Comparison of ENCODE assay signal across 24 cellular contexts in the genomic region with DNA sequence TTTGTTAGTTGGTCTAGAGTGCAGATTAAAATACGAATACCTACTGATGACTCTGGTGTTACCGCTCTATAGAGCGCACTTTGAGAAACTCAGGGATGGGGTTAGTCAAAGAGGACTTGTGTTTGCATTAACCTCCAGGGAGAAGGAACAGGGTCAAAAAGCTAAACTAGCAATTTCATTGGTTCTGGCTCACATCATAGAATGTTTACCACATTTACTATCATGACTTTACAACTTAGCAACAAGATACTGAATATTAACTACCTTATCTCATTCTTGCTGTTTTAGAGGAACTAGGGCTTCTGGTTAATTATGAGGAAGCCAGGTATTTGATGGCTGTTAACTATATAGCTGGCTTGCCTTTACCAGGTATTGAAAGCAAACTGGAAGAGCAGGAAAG.
"Had no signal": no experiment of that assay in that cellular context is flagged by ENCODE, and none has a peak within 500 bp of the region (broad histone marks: within the 10 kb centered on the region; RNA-seq: fewer than 3 reads in every experiment).

No MANE protein-coding gene starts in this region.

- H3K9me3 ChIP-seq: esophagus squamous epithelium, heart right ventricle, lower lobe of right lung, sigmoid colon, spleen, testis, tibial artery, upper lobe of left lung had no signal

- H2AFZ ChIP-seq: parathyroid adenoma had no signal

- DNase-seq: dermis blood vessel endothelial cell; effector memory CD4-positive, alpha-beta T cell; esophagus squamous epithelium; foreskin melanocyte; glutamatergic neuron; heart right ventricle; hypothalamus; immature natural killer cell; islet precursor cell; kidney glomerular epithelial cell; left ventricle myocardium superior; lower lobe of right lung; naive B cell; right cardiac atrium; sigmoid colon; spleen; stimulated activated CD4-positive, alpha-beta T cell treated with anti-CD3 and anti-CD28 coated beads, Interleukin-4, amount 100 ng/mL, for 4 hours; stimulated activated naive CD8-positive, alpha-beta T cell treated with anti-CD3 and anti-CD28 coated beads, Interleukin-15, Interleukin-2, amounts not matched to agents 100 U/mL and 50 U/mL, for 24 hours; substantia nigra; testis; tibial artery; upper lobe of left lung had no signal

- H3K27me3 ChIP-seq: esophagus squamous epithelium, heart right ventricle, sigmoid colon, spleen, testis, tibial artery, upper lobe of left lung had no signal

- H3K4me3 ChIP-seq: coronary artery, esophagus squamous epithelium, heart right ventricle, lower lobe of right lung, sigmoid colon, spleen, testis, tibial artery, upper lobe of left lung had no signal

- H3K79me2 ChIP-seq: parathyroid adenoma had no signal

- H3K27ac ChIP-seq: coronary artery, esophagus squamous epithelium, heart right ventricle, lower lobe of right lung, parathyroid adenoma, sigmoid colon, testis, tibial artery, upper lobe of left lung had no signal

- H3K4me1 ChIP-seq: parathyroid adenoma had no signal
